In genomic region chr18:22559414-22560282, GRCh38 we compare ENCODE assay signal across 1 cellular context.
TF ChIP-seq lines count a peak whose summit lies in the region.

No MANE protein-coding gene starts in this region.

TF ChIP-seq in HepG2, 621 proteins besides CTCF, POLR2A, EP300 and RAD21 (continued from another document):
- TF ChIP-seq UBTF (CRISPR knock-in tag; IDR thresholded peaks at IDR 0.05) (peak; percentile 16; the same call in 1 of the 2 replicates), ZNF142 (CRISPR knock-in tag; IDR thresholded peaks at IDR 0.05) (no peak), KDM2A (CRISPR knock-in tag; IDR thresholded peaks at IDR 0.05; ENCODE audit: borderline replicate concordance, low read depth) (0 out of 2 replicates have a peak, but pooled peaks have one; percentile 17), PATZ1 (CRISPR knock-in tag; IDR thresholded peaks at IDR 0.05) (0 out of 2 replicates have a peak, but pooled peaks have one; percentile 14)
